ENCODE assay signal across 1 cellular context in the genomic region with DNA sequence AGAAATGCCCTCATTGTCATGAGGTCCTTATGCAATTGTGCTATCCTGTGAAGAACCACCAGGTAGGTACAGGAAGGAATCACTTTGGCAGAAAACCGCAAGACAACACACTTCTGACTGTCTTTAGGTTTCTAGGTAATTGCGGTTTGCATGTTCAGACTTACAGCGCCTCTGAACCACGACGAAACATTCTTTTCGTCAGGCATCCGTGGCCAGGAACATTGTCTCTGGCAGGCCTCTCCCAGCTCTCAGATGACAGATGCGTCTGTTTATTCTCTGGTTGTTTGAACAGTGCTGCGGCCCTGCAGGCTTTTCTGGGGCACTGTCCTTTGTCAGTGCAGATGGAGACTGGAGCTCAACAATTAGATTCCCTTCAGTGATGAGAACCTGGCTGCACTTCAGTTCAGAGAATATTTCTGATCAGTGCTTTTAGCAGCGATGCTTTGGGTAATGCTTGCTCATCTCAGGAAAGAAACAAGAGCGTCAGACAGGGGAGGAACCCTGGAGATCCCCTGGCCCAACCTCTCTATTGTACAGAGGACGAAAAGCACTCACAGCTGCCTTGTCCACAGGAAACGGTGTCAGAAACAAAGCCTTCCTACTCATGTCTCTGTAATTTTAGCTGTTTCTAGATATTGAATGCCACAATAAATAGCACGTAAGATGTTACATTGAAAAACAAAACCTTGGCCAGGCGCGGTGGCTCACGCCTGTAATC.
TF ChIP-seq lines count a peak whose summit lies in the region.

No MANE protein-coding gene starts in this region.

TF ChIP-seq in SK-N-SH, 30 proteins besides CTCF, POLR2A, EP300 and RAD21 (continued from another document):
- TF ChIP-seq NRF1 (IDR thresholded peaks at IDR 0.05; ENCODE audit: low read depth, low read length) (no peak), GATA2 (CRISPR knock-in tag; IDR thresholded peaks at IDR 0.05) (peak; percentile 71), FOSL2 (IDR thresholded peaks at IDR 0.05; ENCODE audit: borderline replicate concordance, low read depth) (no peak), RXRA (IDR thresholded peaks at IDR 0.05; ENCODE audit: borderline replicate concordance, low read depth) (no peak), RFX5 (IDR thresholded peaks at IDR 0.05; ENCODE audit: low read length) (peak; percentile 47; the same call in 1 of the 2 replicates), NFIC (IDR thresholded peaks at IDR 0.05; ENCODE audit: borderline replicate concordance) (no peak), SMC3 (IDR thresholded peaks at IDR 0.05; ENCODE audit: low read depth, low read length) (peak; percentile 29; the same call in 1 of the 2 replicates), GABPA (IDR thresholded peaks at IDR 0.05; ENCODE audit: low read depth) (no peak), CHD2 (IDR thresholded peaks at IDR 0.05; ENCODE audit: low read length, partially characterized antibody) (peak; percentile 90), TCF12 (IDR thresholded peaks at IDR 0.05) (peak; percentile 94), RCOR1 (IDR thresholded peaks at IDR 0.05; ENCODE audit: low read length) (peak; percentile 92), FOXM1 (IDR thresholded peaks at IDR 0.05; ENCODE audit: low read depth) (no peak), FOXJ3 (CRISPR knock-in tag; IDR thresholded peaks at IDR 0.05) (peak; percentile 90), YY1 (IDR thresholded peaks at IDR 0.05; ENCODE audit: low read depth) (no peak), ELF1 (IDR thresholded peaks at IDR 0.05) (no peak)
- TF ChIP-seq, protein P1, sequence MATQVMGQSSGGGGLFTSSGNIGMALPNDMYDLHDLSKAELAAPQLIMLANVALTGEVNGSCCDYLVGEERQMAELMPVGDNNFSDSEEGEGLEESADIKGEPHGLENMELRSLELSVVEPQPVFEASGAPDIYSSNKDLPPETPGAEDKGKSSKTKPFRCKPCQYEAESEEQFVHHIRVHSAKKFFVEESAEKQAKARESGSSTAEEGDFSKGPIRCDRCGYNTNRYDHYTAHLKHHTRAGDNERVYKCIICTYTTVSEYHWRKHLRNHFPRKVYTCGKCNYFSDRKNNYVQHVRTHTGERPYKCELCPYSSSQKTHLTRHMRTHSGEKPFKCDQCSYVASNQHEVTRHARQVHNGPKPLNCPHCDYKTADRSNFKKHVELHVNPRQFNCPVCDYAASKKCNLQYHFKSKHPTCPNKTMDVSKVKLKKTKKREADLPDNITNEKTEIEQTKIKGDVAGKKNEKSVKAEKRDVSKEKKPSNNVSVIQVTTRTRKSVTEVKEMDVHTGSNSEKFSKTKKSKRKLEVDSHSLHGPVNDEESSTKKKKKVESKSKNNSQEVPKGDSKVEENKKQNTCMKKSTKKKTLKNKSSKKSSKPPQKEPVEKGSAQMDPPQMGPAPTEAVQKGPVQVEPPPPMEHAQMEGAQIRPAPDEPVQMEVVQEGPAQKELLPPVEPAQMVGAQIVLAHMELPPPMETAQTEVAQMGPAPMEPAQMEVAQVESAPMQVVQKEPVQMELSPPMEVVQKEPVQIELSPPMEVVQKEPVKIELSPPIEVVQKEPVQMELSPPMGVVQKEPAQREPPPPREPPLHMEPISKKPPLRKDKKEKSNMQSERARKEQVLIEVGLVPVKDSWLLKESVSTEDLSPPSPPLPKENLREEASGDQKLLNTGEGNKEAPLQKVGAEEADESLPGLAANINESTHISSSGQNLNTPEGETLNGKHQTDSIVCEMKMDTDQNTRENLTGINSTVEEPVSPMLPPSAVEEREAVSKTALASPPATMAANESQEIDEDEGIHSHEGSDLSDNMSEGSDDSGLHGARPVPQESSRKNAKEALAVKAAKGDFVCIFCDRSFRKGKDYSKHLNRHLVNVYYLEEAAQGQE (IDR thresholded peaks at IDR 0.05; ENCODE audit: low read depth, low read length): no peak
- TF ChIP-seq, protein P2, sequence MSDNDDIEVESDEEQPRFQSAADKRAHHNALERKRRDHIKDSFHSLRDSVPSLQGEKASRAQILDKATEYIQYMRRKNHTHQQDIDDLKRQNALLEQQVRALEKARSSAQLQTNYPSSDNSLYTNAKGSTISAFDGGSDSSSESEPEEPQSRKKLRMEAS (IDR thresholded peaks at IDR 0.05; ENCODE audit: low read depth): no peak
- TF ChIP-seq, protein P3, sequence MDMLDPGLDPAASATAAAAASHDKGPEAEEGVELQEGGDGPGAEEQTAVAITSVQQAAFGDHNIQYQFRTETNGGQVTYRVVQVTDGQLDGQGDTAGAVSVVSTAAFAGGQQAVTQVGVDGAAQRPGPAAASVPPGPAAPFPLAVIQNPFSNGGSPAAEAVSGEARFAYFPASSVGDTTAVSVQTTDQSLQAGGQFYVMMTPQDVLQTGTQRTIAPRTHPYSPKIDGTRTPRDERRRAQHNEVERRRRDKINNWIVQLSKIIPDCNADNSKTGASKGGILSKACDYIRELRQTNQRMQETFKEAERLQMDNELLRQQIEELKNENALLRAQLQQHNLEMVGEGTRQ (IDR thresholded peaks at IDR 0.05; ENCODE audit: borderline replicate concordance, low read depth, low read length): no peak
- TF ChIP-seq, protein P4, sequence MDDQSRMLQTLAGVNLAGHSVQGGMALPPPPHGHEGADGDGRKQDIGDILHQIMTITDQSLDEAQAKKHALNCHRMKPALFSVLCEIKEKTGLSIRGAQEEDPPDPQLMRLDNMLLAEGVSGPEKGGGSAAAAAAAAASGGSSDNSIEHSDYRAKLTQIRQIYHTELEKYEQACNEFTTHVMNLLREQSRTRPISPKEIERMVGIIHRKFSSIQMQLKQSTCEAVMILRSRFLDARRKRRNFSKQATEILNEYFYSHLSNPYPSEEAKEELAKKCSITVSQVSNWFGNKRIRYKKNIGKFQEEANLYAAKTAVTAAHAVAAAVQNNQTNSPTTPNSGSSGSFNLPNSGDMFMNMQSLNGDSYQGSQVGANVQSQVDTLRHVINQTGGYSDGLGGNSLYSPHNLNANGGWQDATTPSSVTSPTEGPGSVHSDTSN (IDR thresholded peaks at IDR 0.05): peak; percentile 83
